ENCODE assay signal across 1 cellular context in the genomic region with DNA sequence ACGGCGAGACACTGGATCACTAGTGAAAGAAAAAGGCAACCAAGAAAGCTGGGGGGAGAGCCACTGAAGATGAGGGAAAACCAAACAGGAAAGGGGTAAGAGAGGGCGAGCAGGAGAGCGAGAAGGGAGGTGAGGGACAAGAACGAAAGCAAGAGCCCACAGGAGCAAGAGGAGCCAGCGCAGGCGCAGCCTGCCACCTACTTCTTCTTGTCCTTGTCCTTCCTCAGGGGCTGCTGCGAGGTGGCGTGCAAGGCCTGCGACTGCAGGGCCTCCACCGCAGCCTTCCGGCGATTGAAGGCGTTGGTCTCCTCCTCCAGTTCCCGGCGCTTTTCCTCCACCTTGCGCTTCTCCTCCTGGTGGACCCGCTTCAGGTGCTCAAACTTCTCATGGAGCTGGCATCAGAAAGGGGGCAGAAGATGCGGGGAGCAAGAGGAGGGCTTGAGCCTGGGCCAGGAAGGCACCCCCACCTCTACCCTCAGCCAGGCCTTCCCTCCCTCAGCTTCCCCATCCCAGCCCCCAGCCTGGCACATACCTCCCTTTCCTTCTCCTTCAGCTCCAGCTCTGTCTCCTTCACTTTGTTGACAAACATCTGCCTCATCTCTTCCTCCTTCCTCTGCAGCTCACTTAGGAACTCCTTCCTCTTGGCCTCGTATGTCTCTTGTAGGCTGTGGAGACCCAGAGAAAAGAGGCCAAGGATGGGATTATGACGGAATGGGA.
TF ChIP-seq lines count a peak whose summit lies in the region.

No MANE protein-coding gene starts in this region.

TF ChIP-seq in HCT116, 20 proteins besides CTCF, POLR2A, EP300 and RAD21:
- TF ChIP-seq CEBPB (IDR thresholded peaks at IDR 0.05; ENCODE audit: low read depth) = no peak
- no peak for TF ChIP-seq EGR1 (IDR thresholded peaks at IDR 0.05; ENCODE audit: low read depth)
- TF ChIP-seq ELF1 (IDR thresholded peaks at IDR 0.05; ENCODE audit: borderline replicate concordance, low read depth) = no peak
